Comparison of ENCODE assay signal across 11 cellular contexts in the genomic region with DNA sequence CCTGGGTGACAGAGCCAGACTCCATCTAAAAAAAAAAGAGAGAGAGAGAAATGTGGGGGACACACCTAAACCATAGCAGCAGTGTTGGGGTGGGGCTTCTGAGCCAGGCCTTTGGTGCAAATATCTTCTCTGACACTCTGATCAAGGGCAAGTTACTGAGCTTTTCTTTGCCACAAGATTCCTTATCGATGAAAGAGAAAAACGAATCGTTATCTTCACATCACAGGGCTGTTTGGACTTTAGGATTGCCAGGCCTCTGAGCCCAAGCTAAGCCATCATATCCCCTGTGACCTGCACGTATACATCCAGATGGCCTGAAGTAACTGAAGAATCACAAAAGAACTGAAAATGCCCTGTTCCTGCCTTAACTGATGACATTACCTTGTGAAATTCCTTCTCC. TPM values are rescaled to one million over a fixed set of nuclear protein-coding genes. Genes with fewer than 3 reads are reported as not detected.
"Had no signal": no experiment of that assay in that cellular context is flagged by ENCODE, and none has a peak within 500 bp of the region (broad histone marks: within the 10 kb centered on the region; RNA-seq: fewer than 3 reads in every experiment).

No MANE protein-coding gene starts in this region.

RNA-seq across cellular contexts. Expression of a gene that starts 22.3 kb away (rescaled TPM):
- total RNA-seq: natural killer cell, occipital lobe, osteocyte, posterior vena cava, pulmonary artery endothelial cell, right atrium auricular region, smooth muscle cell, spleen, transverse colon, urinary bladder had no signal
- polyA plus RNA-seq: neural cell had no signal
